ENCODE assay signal across 13 cellular contexts in the genomic region with DNA sequence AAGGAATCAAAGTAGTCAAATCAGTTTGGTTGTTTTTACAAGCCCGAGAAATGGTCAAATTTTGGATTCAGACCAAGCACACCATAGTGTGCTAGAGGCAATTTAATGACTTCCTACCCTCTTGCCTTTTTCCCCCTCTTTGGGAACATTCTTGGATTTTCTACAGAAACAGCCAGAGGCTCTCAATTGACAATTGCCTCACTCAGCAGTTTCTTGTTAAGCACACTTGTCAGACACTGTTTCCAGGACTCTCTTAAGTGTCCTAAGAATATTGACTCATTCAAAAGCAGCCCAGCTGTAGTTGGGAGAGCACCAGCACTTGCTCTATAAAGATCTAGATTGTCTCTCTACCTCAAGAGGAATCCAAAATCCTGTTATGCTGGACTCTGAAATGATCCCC. TPM values are rescaled to one million over a fixed set of nuclear protein-coding genes. Genes with fewer than 3 reads are reported as not detected.
DNase-seq lines count a peak whose midpoint lies in the region; ATAC-seq, FAIRE-seq and TF ChIP-seq lines count a peak whose summit lies in the region.
"Had no signal": no experiment of that assay in that cellular context is flagged by ENCODE, and none has a peak within 500 bp of the region (broad histone marks: within the 10 kb centered on the region; RNA-seq: fewer than 3 reads in every experiment).

No MANE protein-coding gene starts in this region.

- no peaks in the 10 kb centered on the region for H3K36me3 ChIP-seq in CD4-positive, CD25-positive, alpha-beta regulatory T cell (ENCODE audit: control insufficient read depth, insufficient read depth, low read length)
- H3K36me3 ChIP-seq in endothelial cell of umbilical vein (ENCODE audit: control insufficient read depth in 2 of 2, extremely low read depth in 1 of 2, insufficient read depth in 2 of 2, low read length in 2 of 2), result no peaks in the 10 kb centered on the region

- H3K9ac ChIP-seq in endothelial cell of umbilical vein (replicated peaks; ENCODE audit: extremely low read depth, insufficient read depth, low read length), result no peak overlapping the region

- intact Hi-C loops in endothelial cell of umbilical vein (cut with micrococcal nuclease), result loop anchor here (5.0 kb wide), 1 partner anchor 740 kb away; no protein-coding TSS in a partner anchor

- peaks cover 52% of the 10 kb centered on the region for H3K27me3 Mint-ChIP-seq in CD4-positive, CD25-positive, alpha-beta regulatory T cell
- H3K27me3 Mint-ChIP-seq in nephron (ENCODE audit: low read depth) (peaks cover 39% of the 10 kb centered on the region), chondrocyte (ENCODE audit: low read depth) (no peaks in the 10 kb centered on the region)

- H3K4me1 ChIP-seq in CD4-positive, CD25-positive, alpha-beta regulatory T cell (ENCODE audit: control insufficient read depth, insufficient read depth, low read length, poor library complexity, severe bottlenecking), result peaks cover 23% of the 10 kb centered on the region
- H3K4me1 ChIP-seq in endothelial cell of umbilical vein (ENCODE audit: control insufficient read depth, extremely low read depth, insufficient read depth, low read length), result peaks cover 16% of the 10 kb centered on the region

- H3K9me1 ChIP-seq in endothelial cell of umbilical vein (replicated peaks; ENCODE audit: control insufficient read depth, extremely low read depth, insufficient read depth, low read length), result no peaks in the 10 kb centered on the region

- H3K4me3 ChIP-seq in CD4-positive, CD25-positive, alpha-beta regulatory T cell (ENCODE audit: low read depth, low read length), result no peak overlapping the region
- H3K4me3 ChIP-seq in endothelial cell of umbilical vein (replicated peaks in 1 of 3; ENCODE audit: insufficient read depth in 1 of 3, low read depth in 1 of 3, low read length in 3 of 3), result no peak overlapping the region

- H3K36me3 Mint-ChIP-seq in CD4-positive, CD25-positive, alpha-beta regulatory T cell, result no peaks in the 10 kb centered on the region
- H3K36me3 Mint-ChIP-seq in nephron (ENCODE audit: low read depth) (no peaks in the 10 kb centered on the region), chondrocyte (ENCODE audit: low read depth) (no peaks in the 10 kb centered on the region)

- POLR2A ChIA-PET in endothelial cell of umbilical vein (lab: Charles Lee), result no interaction called here

- H3K4me2 ChIP-seq in endothelial cell of umbilical vein (ENCODE audit: insufficient read depth, low read length), result no peak overlapping the region

- BruUV-seq in endothelial cell of umbilical vein (replicated peaks; lab: Mats Ljungman, UMichigan), result no TSS peak

- dilution Hi-C loops in endothelial cell of umbilical vein (cut with MboI; ENCODE audit: extremely low pct_ligation_motif_present, low sequenced_read_pairs), result no loop called here

- FAIRE-seq in endothelial cell of umbilical vein (lab: Jason Lieb, UNC), result no peak
- FAIRE-seq: small intestine, TTC549, urothelium cell line had no signal

- peaks cover 28% of the 10 kb centered on the region for H3K79me2 ChIP-seq in endothelial cell of umbilical vein (ENCODE audit: control insufficient read depth, insufficient read depth, low read length)

- peak overlapping the region in 3 of 4 donors; percentile 71 to 94 (median 88) for H3K4me3 Mint-ChIP-seq in CD4-positive, CD25-positive, alpha-beta regulatory T cell
- H3K4me3 Mint-ChIP-seq in nephron (peak overlapping the region; percentile 92 to 95 (median 93)), chondrocyte (ENCODE audit: unreplicated experiment) (no peak overlapping the region)

- H3K4me1 Mint-ChIP-seq in CD4-positive, CD25-positive, alpha-beta regulatory T cell, result peaks cover 9 to 21% (median 16%) of the 10 kb centered on the region in 4 donors
- H3K4me1 Mint-ChIP-seq in nephron (peaks cover 25% of the 10 kb centered on the region), chondrocyte (ENCODE audit: low read depth) (peaks cover 27% of the 10 kb centered on the region)

- TF ChIP-seq CTCF in endothelial cell of umbilical vein (IDR thresholded peaks at IDR 0.05; ENCODE audit: extremely low read depth in 1 of 2, insufficient read depth in 1 of 2, low read depth in 1 of 2, low read length in 2 of 2), result no peak
- no peak for TF ChIP-seq CTCF in nephron (IDR thresholded peaks at IDR 0.05; ENCODE audit: unreplicated experiment in 3 of 3)
- TF ChIP-seq CTCF in GM13976 (IDR thresholded peaks at IDR 0.05; ENCODE audit: borderline replicate concordance, control extremely low read depth, extremely low read depth, insufficient read depth, missing control alignments), result no peak
- TF ChIP-seq CTCF in chondrocyte (IDR thresholded peaks at IDR 0.05), result no peak

- in situ Hi-C loops in GM13976 (cut with MboI; ENCODE audit: low sequenced_read_pairs, unreplicated experiment), result no loop called here

- CTCF ChIA-PET in endothelial cell of umbilical vein (lab: Charles Lee), result interaction anchor here (1.4 to 3.2 kb wide), 2 partner anchors 65 to 196 kb away, joined by 5 to 17 read pairs; a partner anchor contains a TSS

- peak overlapping the region in 1 of 3 donors; percentile 47 for H3K27ac Mint-ChIP-seq in CD4-positive, CD25-positive, alpha-beta regulatory T cell
- H3K27ac Mint-ChIP-seq in nephron, result peak overlapping the region in 1 of 3 experiments; percentile 19
- H3K27ac Mint-ChIP-seq in chondrocyte (ENCODE audit: unreplicated experiment), result no peak overlapping the region
- H3K27ac Mint-ChIP-seq: natural killer cell had no signal

- no peak overlapping the region for H2AFZ ChIP-seq in endothelial cell of umbilical vein (ENCODE audit: low read depth, low read length)

- no peaks in the 10 kb centered on the region for H4K20me1 ChIP-seq in endothelial cell of umbilical vein (replicated peaks; ENCODE audit: control insufficient read depth, extremely low read depth, insufficient read depth, low read length)

- no peak for ATAC-seq in CD4-positive, CD25-positive, alpha-beta regulatory T cell (ENCODE audit: low read depth in 2 of 2)

- no peak for TF ChIP-seq POLR2A in endothelial cell of umbilical vein (IDR thresholded peaks at IDR 0.05; ENCODE audit: low read depth, low read length)

- DNase-seq in CD4-positive, CD25-positive, alpha-beta regulatory T cell, result no peak
- peak; percentile 34 for DNase-seq in HT1080 (ENCODE audit: low read depth)
- no peak for DNase-seq in endothelial cell of umbilical vein (ENCODE audit: low read depth, low spot score)
- no peak for DNase-seq in KG1 (lab: John Stamatoyannopoulos, UW)
- DNase-seq in GM13976 (ENCODE audit: low spot score), result no peak
- DNase-seq in chondrocyte (ENCODE audit: low spot score), result no peak
- DNase-seq in activated effector memory CD4-positive, alpha-beta T cell treated with Interleukin-2 at 50 U/mL for 16 hours, result no peak
- DNase-seq: natural killer cell, NCI-H345, small intestine had no signal

- no peak overlapping the region for H3K27ac ChIP-seq in CD4-positive, CD25-positive, alpha-beta regulatory T cell (ENCODE audit: insufficient read depth, low read length, poor library complexity, severe bottlenecking)
- peak overlapping the region; percentile 97 for H3K27ac ChIP-seq in endothelial cell of umbilical vein (ENCODE audit: insufficient read depth, low read depth, low read length)

- H3K9me3 ChIP-seq in CD4-positive, CD25-positive, alpha-beta regulatory T cell (ENCODE audit: control insufficient read depth in 2 of 2, low read length in 2 of 2), result no peaks in the 10 kb centered on the region
- no peaks in the 10 kb centered on the region for H3K9me3 ChIP-seq in endothelial cell of umbilical vein (replicated peaks; ENCODE audit: control insufficient read depth, insufficient read depth, low read length)

- H3K27me3 ChIP-seq in CD4-positive, CD25-positive, alpha-beta regulatory T cell (ENCODE audit: control insufficient read depth, insufficient read depth, low read length), result peaks cover 20% of the 10 kb centered on the region
- no peaks in the 10 kb centered on the region for H3K27me3 ChIP-seq in endothelial cell of umbilical vein (ENCODE audit: control insufficient read depth in 2 of 2, insufficient read depth in 2 of 2, low read length in 2 of 2)

- H3K9me3 Mint-ChIP-seq in CD4-positive, CD25-positive, alpha-beta regulatory T cell, result peaks cover 0 to 4% (median 0%) of the 10 kb centered on the region in 7 donors
- no peaks in the 10 kb centered on the region for H3K9me3 Mint-ChIP-seq in nephron
- peaks cover under 1% of the 10 kb centered on the region for H3K9me3 Mint-ChIP-seq in chondrocyte (ENCODE audit: low read depth)
- H3K9me3 Mint-ChIP-seq: natural killer cell had no signal

RNA-seq across cellular contexts. Expression of a gene that starts 1.5 kb away (rescaled TPM):
- total RNA-seq in CD4-positive, CD25-positive, alpha-beta regulatory T cell, result 0.44 TPM
- polyA plus RNA-seq in CD4-positive, CD25-positive, alpha-beta regulatory T cell, result under 1 TPM in 2 of 4 donors, not detected in 2; 0.06 to 0.10 TPM
- total RNA-seq in HT1080 (2014; rRNA removed; shearing (Covaris generic)), result 38.7 and 42.3 TPM in 2 replicates
- polyA plus RNA-seq in HT1080 (2015; cell fraction: cytosol; rRNA removed), result 39.2 and 46.1 TPM in 2 replicates
- polyA plus RNA-seq in HT1080 (2015; cell fraction: nucleus; rRNA removed), result 51.5 and 52.7 TPM in 2 replicates
- total RNA-seq in endothelial cell of umbilical vein (17.7 and 19.4 TPM in 2 replicates), chondrocyte (2.8 to 3.9 TPM (median 3.8 TPM) in 3 replicates)
- polyA plus RNA-seq in endothelial cell of umbilical vein, result 19.6 and 23.9 TPM in 2 replicates
- polyA plus RNA-seq in endothelial cell of umbilical vein (2011; cell fraction: cytosol; rRNA removed), result 13.1 and 14.1 TPM in 2 replicates
- 48.0 and 48.6 TPM in 2 replicates for polyA plus RNA-seq in endothelial cell of umbilical vein (2011; cell fraction: nucleus; rRNA removed)
- polyA plus RNA-seq in endothelial cell of umbilical vein (2012), result 14.4 and 15.4 TPM in 2 replicates
- 21.1 and 26.1 TPM in 2 replicates for polyA minus RNA-seq in endothelial cell of umbilical vein
- polyA minus RNA-seq in endothelial cell of umbilical vein (2011; cell fraction: cytosol; rRNA and poly(A)+ RNA removed), result 5.7 TPM
- polyA minus RNA-seq in endothelial cell of umbilical vein (2011; cell fraction: nucleus; rRNA and poly(A)+ RNA removed), result 23.6 and 25.1 TPM in 2 replicates

RNA-seq across cellular contexts. Expression of a gene that starts 44.6 kb away (rescaled TPM):
- total RNA-seq in CD4-positive, CD25-positive, alpha-beta regulatory T cell, result 64.9 TPM
- polyA plus RNA-seq in CD4-positive, CD25-positive, alpha-beta regulatory T cell, result 10 to 100 TPM; 48.7 to 63.5 (median 53.8) TPM
- 35.5 and 42.6 TPM in 2 replicates for total RNA-seq in HT1080 (2014; rRNA removed; shearing (Covaris generic))
- polyA plus RNA-seq in HT1080 (2015; cell fraction: cytosol; rRNA removed), result 57.2 and 62.3 TPM in 2 replicates
- 37.7 and 42.6 TPM in 2 replicates for polyA plus RNA-seq in HT1080 (2015; cell fraction: nucleus; rRNA removed)
- total RNA-seq in endothelial cell of umbilical vein (45.1 and 52.2 TPM in 2 replicates), chondrocyte (29.3 to 38.1 TPM (median 30.8 TPM) in 3 replicates)
- 13.6 and 19.3 TPM in 2 replicates for polyA plus RNA-seq in endothelial cell of umbilical vein
- 38.4 and 41.2 TPM in 2 replicates for polyA plus RNA-seq in endothelial cell of umbilical vein (2011; cell fraction: cytosol; rRNA removed)
- 34.6 and 44.7 TPM in 2 replicates for polyA plus RNA-seq in endothelial cell of umbilical vein (2011; cell fraction: nucleus; rRNA removed)
- 40.2 and 49.7 TPM in 2 replicates for polyA plus RNA-seq in endothelial cell of umbilical vein (2012)
- 38.0 and 39.3 TPM in 2 replicates for polyA minus RNA-seq in endothelial cell of umbilical vein
- 23.4 TPM for polyA minus RNA-seq in endothelial cell of umbilical vein (2011; cell fraction: cytosol; rRNA and poly(A)+ RNA removed)
- 62.4 and 73.0 TPM in 2 replicates for polyA minus RNA-seq in endothelial cell of umbilical vein (2011; cell fraction: nucleus; rRNA and poly(A)+ RNA removed)
